Comparison of ENCODE assay signal across 15 cellular contexts in genomic region chr9:36118706-36119105, GRCh38. TPM values are rescaled to one million over a fixed set of nuclear protein-coding genes. Genes with fewer than 3 reads are reported as not detected.
"Had no signal": no experiment of that assay in that cellular context is flagged by ENCODE, and none has a peak within 500 bp of the region (broad histone marks: within the 10 kb centered on the region; RNA-seq: fewer than 3 reads in every experiment).

No MANE protein-coding gene starts in this region.

- H3K4me3 ChIP-seq: coronary artery, hepatocyte, tibial artery had no signal

- H3K27me3 ChIP-seq: hepatocyte, neutrophil, tibial artery had no signal

- H3K9me3 ChIP-seq: neutrophil, tibial artery had no signal

- H3K36me3 ChIP-seq: neutrophil had no signal

- H3K27ac ChIP-seq: coronary artery, hepatocyte, neutrophil, tibial artery had no signal

- H3K4me1 ChIP-seq: tibial artery had no signal

- ATAC-seq: activated CD8-positive, alpha-beta T cell treated with anti-CD3 and anti-CD28 coated beads for 36 hours; naive thymus-derived CD4-positive, alpha-beta T cell; right cardiac atrium had no signal

- DNase-seq: activated CD4-positive, alpha-beta T cell treated with anti-CD3 and anti-CD28 coated beads for 1 hour; activated CD8-positive, alpha-beta memory T cell treated with anti-CD3 and anti-CD28 coated beads, Interleukin-2, amount 50 U/mL, for 48 hours; activated CD8-positive, alpha-beta T cell treated with anti-CD3 and anti-CD28 coated beads for 36 hours; activated naive CD4-positive, alpha-beta T cell; caudate nucleus; naive thymus-derived CD4-positive, alpha-beta T cell; right cardiac atrium; small intestine; tibial artery had no signal

RNA-seq across cellular contexts. Expression of gene CCIN, which starts 50.5 kb away (rescaled TPM):
- total RNA-seq: activated CD8-positive, alpha-beta T cell treated with anti-CD3 and anti-CD28 coated beads for 36 hours; hepatocyte; kidney epithelial cell; liver had no signal
- polyA plus RNA-seq: esophagus, hepatocyte, liver had no signal
